ENCODE assay signal across 1 cellular context in the genomic region with DNA sequence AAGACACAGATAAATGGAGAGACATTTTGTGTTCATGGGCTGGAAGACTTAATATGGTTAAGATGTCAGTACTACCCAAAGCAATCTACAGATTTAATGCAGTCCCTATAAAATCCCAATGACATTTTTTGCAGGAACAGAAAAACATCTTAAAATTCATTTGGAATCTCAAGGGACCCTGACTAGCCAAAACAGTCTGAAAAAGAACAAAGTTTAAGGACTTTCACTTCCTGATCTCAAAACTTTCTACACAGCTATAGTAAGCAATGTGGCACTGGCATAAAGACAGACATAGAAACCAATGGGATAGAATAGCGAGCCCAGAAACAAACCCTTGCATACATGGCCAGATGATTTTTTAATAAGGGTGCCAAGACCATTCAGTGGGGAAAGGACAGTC.
TF ChIP-seq lines count a peak whose summit lies in the region.

No MANE protein-coding gene starts in this region.

TF ChIP-seq in GM12878, 131 proteins besides CTCF, POLR2A, EP300 and RAD21 (continued from another document):
- no peak for TF ChIP-seq ZBTB11 (CRISPR knock-in tag; IDR thresholded peaks at IDR 0.05)
- TF ChIP-seq BACH1 (IDR thresholded peaks at IDR 0.05; ENCODE audit: borderline replicate concordance): no peak
- TF ChIP-seq FOXM1 (IDR thresholded peaks at IDR 0.05; ENCODE audit: low read depth, low read length): no peak
- peak; percentile 63 for TF ChIP-seq MEF2B (IDR thresholded peaks at IDR 0.05; ENCODE audit: partially characterized antibody, poor library complexity, severe bottlenecking)
- no peak for TF ChIP-seq RFX5 (IDR thresholded peaks at IDR 0.05; ENCODE audit: low read depth, low read length)
- TF ChIP-seq HDGF (IDR thresholded peaks at IDR 0.05): no peak
- no peak for TF ChIP-seq RELA (IDR thresholded peaks at IDR 0.05; ENCODE audit: borderline replicate concordance, partially characterized antibody)
- no peak for TF ChIP-seq EED (IDR thresholded peaks at IDR 0.05; ENCODE audit: low read depth)
- no peak for TF ChIP-seq SMAD5 (IDR thresholded peaks at IDR 0.05; ENCODE audit: low read depth)
- TF ChIP-seq RBBP5 (conservative IDR thresholded peaks at IDR 0.05): no peak
- no peak for TF ChIP-seq NR2C1 (IDR thresholded peaks at IDR 0.05)
- TF ChIP-seq BCLAF1 (IDR thresholded peaks at IDR 0.05): no peak
- TF ChIP-seq, protein P1, sequence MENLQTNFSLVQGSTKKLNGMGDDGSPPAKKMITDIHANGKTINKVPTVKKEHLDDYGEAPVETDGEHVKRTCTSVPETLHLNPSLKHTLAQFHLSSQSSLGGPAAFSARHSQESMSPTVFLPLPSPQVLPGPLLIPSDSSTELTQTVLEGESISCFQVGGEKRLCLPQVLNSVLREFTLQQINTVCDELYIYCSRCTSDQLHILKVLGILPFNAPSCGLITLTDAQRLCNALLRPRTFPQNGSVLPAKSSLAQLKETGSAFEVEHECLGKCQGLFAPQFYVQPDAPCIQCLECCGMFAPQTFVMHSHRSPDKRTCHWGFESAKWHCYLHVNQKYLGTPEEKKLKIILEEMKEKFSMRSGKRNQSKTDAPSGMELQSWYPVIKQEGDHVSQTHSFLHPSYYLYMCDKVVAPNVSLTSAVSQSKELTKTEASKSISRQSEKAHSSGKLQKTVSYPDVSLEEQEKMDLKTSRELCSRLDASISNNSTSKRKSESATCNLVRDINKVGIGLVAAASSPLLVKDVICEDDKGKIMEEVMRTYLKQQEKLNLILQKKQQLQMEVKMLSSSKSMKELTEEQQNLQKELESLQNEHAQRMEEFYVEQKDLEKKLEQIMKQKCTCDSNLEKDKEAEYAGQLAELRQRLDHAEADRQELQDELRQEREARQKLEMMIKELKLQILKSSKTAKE (IDR thresholded peaks at IDR 0.05; ENCODE audit: low read depth, poor library complexity, severe bottlenecking): no peak
- TF ChIP-seq ZNF592 (IDR thresholded peaks at IDR 0.05): 0 out of 2 replicates have a peak, but pooled peaks have one; percentile 26
- no peak for TF ChIP-seq RCOR1 (conservative IDR thresholded peaks at IDR 0.05; ENCODE audit: low read depth, low read length)
- TF ChIP-seq GATAD2B (conservative IDR thresholded peaks at IDR 0.05; ENCODE audit: low read depth): no peak
- no peak for TF ChIP-seq ATF7 (IDR thresholded peaks at IDR 0.05; ENCODE audit: low read depth)
- no peak for TF ChIP-seq PML (IDR thresholded peaks at IDR 0.05; ENCODE audit: low read length)
- no peak for TF ChIP-seq EGR1 (IDR thresholded peaks at IDR 0.05; ENCODE audit: borderline replicate concordance in 1 of 2, low read depth in 2 of 2, low read length in 2 of 2)
- TF ChIP-seq, protein P2, sequence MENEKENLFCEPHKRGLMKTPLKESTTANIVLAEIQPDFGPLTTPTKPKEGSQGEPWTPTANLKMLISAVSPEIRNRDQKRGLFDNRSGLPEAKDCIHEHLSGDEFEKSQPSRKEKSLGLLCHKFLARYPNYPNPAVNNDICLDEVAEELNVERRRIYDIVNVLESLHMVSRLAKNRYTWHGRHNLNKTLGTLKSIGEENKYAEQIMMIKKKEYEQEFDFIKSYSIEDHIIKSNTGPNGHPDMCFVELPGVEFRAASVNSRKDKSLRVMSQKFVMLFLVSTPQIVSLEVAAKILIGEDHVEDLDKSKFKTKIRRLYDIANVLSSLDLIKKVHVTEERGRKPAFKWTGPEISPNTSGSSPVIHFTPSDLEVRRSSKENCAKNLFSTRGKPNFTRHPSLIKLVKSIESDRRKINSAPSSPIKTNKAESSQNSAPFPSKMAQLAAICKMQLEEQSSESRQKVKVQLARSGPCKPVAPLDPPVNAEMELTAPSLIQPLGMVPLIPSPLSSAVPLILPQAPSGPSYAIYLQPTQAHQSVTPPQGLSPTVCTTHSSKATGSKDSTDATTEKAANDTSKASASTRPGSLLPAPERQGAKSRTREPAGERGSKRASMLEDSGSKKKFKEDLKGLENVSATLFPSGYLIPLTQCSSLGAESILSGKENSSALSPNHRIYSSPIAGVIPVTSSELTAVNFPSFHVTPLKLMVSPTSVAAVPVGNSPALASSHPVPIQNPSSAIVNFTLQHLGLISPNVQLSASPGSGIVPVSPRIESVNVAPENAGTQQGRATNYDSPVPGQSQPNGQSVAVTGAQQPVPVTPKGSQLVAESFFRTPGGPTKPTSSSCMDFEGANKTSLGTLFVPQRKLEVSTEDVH (IDR thresholded peaks at IDR 0.05; ENCODE audit: low read depth, partially characterized antibody): no peak
- TF ChIP-seq KLF5 (IDR thresholded peaks at IDR 0.05; ENCODE audit: partially characterized antibody): no peak
